ENCODE assay signal across 4 cellular contexts in genomic region chr5:1953710-1954109, GRCh38.
DNase-seq lines count a peak whose midpoint lies in the region; ATAC-seq, FAIRE-seq and TF ChIP-seq lines count a peak whose summit lies in the region.
"Not testable (repeated sequence)": the region's sequence is repeated elsewhere in the genome, so short reads cannot be mapped to it uniquely, and the experiment has no call there.

No MANE protein-coding gene starts in this region.

- not testable (repeated sequence) for H3K18ac ChIP-seq in H1 (ENCODE audit: extremely low read depth, low read length)

- not testable (repeated sequence) for TF ChIP-seq RAD21 in H1 (IDR thresholded peaks at IDR 0.05 in 1 of 2, conservative IDR thresholded peaks at IDR 0.05 in 1 of 2; ENCODE audit: low read depth in 2 of 2, low read length in 2 of 2)

- not testable (repeated sequence) for H3K27ac ChIP-seq in H1 (ENCODE audit: low read depth, low read length)
- H3K27ac ChIP-seq in foreskin keratinocyte = peak overlapping the region; percentile 46

- TF ChIP-seq POLR2A in H1 (IDR thresholded peaks at IDR 0.05; ENCODE audit: control extremely low read depth in 1 of 2, low read depth in 2 of 2, low read length in 2 of 2) = not testable (repeated sequence)

- not testable (repeated sequence) for H3K27me3 Mint-ChIP-seq in WTC11 (ENCODE audit: low read depth)

- H2BK5ac ChIP-seq in H1 (ENCODE audit: low read depth, low read length) = not testable (repeated sequence)

- H4K20me1 ChIP-seq in H1 (replicated peaks in 1 of 2; ENCODE audit: control insufficient read depth in 1 of 2, insufficient read depth in 2 of 2, low read length in 2 of 2) = not testable (repeated sequence)

- not testable (repeated sequence) for TF ChIP-seq EP300 in H1 (IDR thresholded peaks at IDR 0.05; ENCODE audit: borderline replicate concordance in 1 of 2, low read depth in 2 of 2, low read length in 2 of 2)

- DNase-seq in WTC11 (ENCODE audit: low spot score); H1 (ENCODE audit: low read depth in 1 of 2, low spot score in 2 of 2); foreskin keratinocyte: not testable (repeated sequence)
- peak; percentile 12 for DNase-seq in islet precursor cell

- FAIRE-seq in H1 (lab: Jason Lieb, UNC) = not testable (repeated sequence)

- peak overlapping the region; percentile 32; the same call in 1 of the 2 replicates for H3K27ac Mint-ChIP-seq in WTC11

- H2AK5ac ChIP-seq in H1 (ENCODE audit: low read depth, low read length) = not testable (repeated sequence)

- not testable (repeated sequence) for H3K27me3 ChIP-seq in H1 (replicated peaks in 1 of 4; ENCODE audit: control insufficient read depth in 3 of 4, extremely low read depth in 1 of 4, insufficient read depth in 3 of 4, low read length in 3 of 4); foreskin keratinocyte

- not testable (repeated sequence) for H3K23me2 ChIP-seq in H1 (ENCODE audit: low read depth, low read length)

- H3K4ac ChIP-seq in H1 (replicated peaks; ENCODE audit: insufficient read length, low read depth, low read length) = not testable (repeated sequence)

- H3K14ac ChIP-seq in H1 (ENCODE audit: insufficient read length) = not testable (repeated sequence)

- not testable (repeated sequence) for H3K9me3 ChIP-seq in H1 (ENCODE audit: insufficient read depth in 2 of 2, low read depth in 1 of 2, low read length in 1 of 2)

- ATAC-seq in WTC11, foreskin keratinocyte: not testable (repeated sequence)

- H3K23ac ChIP-seq in H1 (ENCODE audit: insufficient read length) = not testable (repeated sequence)

- not testable (repeated sequence) for H3K9ac ChIP-seq in H1 (replicated peaks in 1 of 4; ENCODE audit: extremely low read depth in 1 of 4, low read depth in 3 of 4, low read length in 3 of 4)

- H3K4me3 ChIP-seq in H1 (ENCODE audit: extremely low read depth in 1 of 4, insufficient read depth in 2 of 4, low read depth in 3 of 4, low read length in 4 of 4) = not testable (repeated sequence)

- not testable (repeated sequence) for H2BK12ac ChIP-seq in H1 (ENCODE audit: low read depth, low read length)

- H4K91ac ChIP-seq in H1 (replicated peaks; ENCODE audit: insufficient read length, low read length) = not testable (repeated sequence)

- peaks cover 0 to 17% (median 11%) of the 10 kb centered on the region in 4 experiments; a peak in 6 of 7 replicates for H3K4me1 ChIP-seq in H1 (replicated peaks in 1 of 4; ENCODE audit: control insufficient read depth in 3 of 4, insufficient read depth in 4 of 4, low read length in 3 of 4)
- not testable (repeated sequence) for H3K4me1 ChIP-seq in foreskin keratinocyte

- not testable (repeated sequence) for H3K79me2 ChIP-seq in H1 (ENCODE audit: control insufficient read depth in 1 of 2, insufficient read depth in 2 of 2, low read length in 2 of 2)

- not testable (repeated sequence) for H2BK15ac ChIP-seq in H1 (ENCODE audit: low read length)

- not testable (repeated sequence) for TF ChIP-seq CTCF in WTC11 (IDR thresholded peaks at IDR 0.05); H1 (IDR thresholded peaks at IDR 0.05; ENCODE audit: control extremely low read depth in 1 of 3, insufficient read depth in 1 of 3, low read depth in 1 of 3, low read length in 3 of 3); foreskin keratinocyte (conservative IDR thresholded peaks at IDR 0.05)

- not testable (repeated sequence) for H2BK120ac ChIP-seq in H1 (replicated peaks; ENCODE audit: low read depth, low read length)

- H3K56ac ChIP-seq in H1 (replicated peaks; ENCODE audit: insufficient read length, low read depth, low read length) = not testable (repeated sequence)

- H4K8ac ChIP-seq in H1 (ENCODE audit: extremely low read depth, insufficient read depth, low read length) = peak overlapping the region; percentile 28; the same call in 1 of the 2 replicates

- not testable (repeated sequence) for H4K5ac ChIP-seq in H1 (ENCODE audit: insufficient read length, low read depth, low read length)

- CTCF ChIA-PET in WTC11 (lab: Charles Lee) = not testable (repeated sequence)
- CTCF ChIA-PET in H1 (lab: Charles Lee; ENCODE audit: partially characterized antibody) = interaction anchor here (1.1 to 2.8 kb wide), 2 partner anchors 18 to 190 kb away, joined by 3 to 10 read pairs; no protein-coding TSS in a partner anchor

- WGBS in H1 (ENCODE audit: extremely low coverage in 1 of 2, insufficient coverage in 1 of 2, insufficient read length in 1 of 2, insufficient replicate concordance in 2 of 2, low coverage in 1 of 2, low lambda C conversion rate in 2 of 2, missing lambda C conversion rate in 1 of 2), 2 experiments = 100% methylated on average over 5 of the region's 5 CpGs; no CpG with 5 or more reads in 1 of the 2 experiments

- not testable (repeated sequence) for H3K79me1 ChIP-seq in H1 (ENCODE audit: low read depth, low read length)

- H3K36me3 ChIP-seq in H1 (ENCODE audit: control insufficient read depth in 2 of 4, insufficient read depth in 4 of 4, low read length in 3 of 4) = not testable (repeated sequence)

- H3K4me2 ChIP-seq in H1 (ENCODE audit: insufficient read depth in 1 of 2, low read depth in 2 of 2, low read length in 2 of 2) = not testable (repeated sequence)

- peaks cover 28% of the 10 kb centered on the region for H3K4me1 Mint-ChIP-seq in WTC11

- H2AFZ ChIP-seq in H1 (ENCODE audit: low read length) = not testable (repeated sequence)

- H3K36me3 Mint-ChIP-seq in WTC11 = not testable (repeated sequence)

- H2BK20ac ChIP-seq in H1 (ENCODE audit: low read length) = not testable (repeated sequence)

- POLR2A ChIA-PET in WTC11 (lab: Charles Lee) = not testable (repeated sequence)
- POLR2A ChIA-PET in H1 (lab: Charles Lee; ENCODE audit: partially characterized antibody) = interaction anchor here (1.2 kb wide), 1 partner anchor 19 kb away, joined by 5 read pairs; no protein-coding TSS in a partner anchor

- not testable (repeated sequence) for H3K9me3 Mint-ChIP-seq in WTC11

- not testable (repeated sequence) for H3K4me3 Mint-ChIP-seq in WTC11
